ENCODE assay signal across 9 cellular contexts in the genomic region with DNA sequence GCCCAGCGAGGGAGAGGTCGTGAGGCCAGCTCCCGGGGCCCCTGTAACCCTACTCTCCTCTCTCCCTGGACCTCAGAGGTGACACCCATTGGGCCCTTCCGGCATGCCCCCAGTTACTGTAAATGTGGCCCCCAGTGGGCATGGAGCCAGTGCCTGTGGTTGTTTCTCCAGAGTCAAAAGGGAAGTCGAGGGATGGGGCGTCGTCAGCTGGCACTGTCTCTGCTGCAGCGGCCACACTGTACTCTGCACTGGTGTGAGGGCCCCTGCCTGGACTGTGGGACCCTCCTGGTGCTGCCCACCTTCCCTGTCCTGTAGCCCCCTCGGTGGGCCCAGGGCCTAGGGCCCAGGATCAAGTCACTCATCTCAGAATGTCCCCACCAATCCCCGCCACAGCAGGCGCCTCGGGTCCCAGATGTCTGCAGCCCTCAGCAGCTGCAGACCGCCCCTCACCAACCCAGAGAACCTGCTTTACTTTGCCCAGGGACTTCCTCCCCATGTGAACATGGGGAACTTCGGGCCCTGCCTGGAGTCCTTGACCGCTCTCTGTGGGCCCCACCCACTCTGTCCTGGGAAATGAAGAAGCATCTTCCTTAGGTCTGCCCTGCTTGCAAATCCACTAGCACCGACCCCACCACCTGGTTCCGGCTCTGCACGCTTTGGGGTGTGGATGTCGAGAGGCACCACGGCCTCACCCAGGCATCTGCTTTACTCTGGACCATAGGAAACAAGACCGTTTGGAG. TPM values are rescaled to one million over a fixed set of nuclear protein-coding genes. Genes with fewer than 3 reads are reported as not detected.
A peak's percentile ranks its signal among the peaks of the same experiment; 100 is the strongest.
DNase-seq lines count a peak whose midpoint lies in the region; ATAC-seq and TF ChIP-seq lines count a peak whose summit lies in the region.
"Had no signal": no experiment of that assay in that cellular context is flagged by ENCODE, and none has a peak within 500 bp of the region (broad histone marks: within the 10 kb centered on the region; RNA-seq: fewer than 3 reads in every experiment).

No MANE protein-coding gene starts in this region.

- no peak overlapping the region for H3K4me3 ChIP-seq in muscle layer of duodenum (ENCODE audit: low read depth in 1 of 2, low read length in 2 of 2)
- H3K4me3 ChIP-seq: PC-9 had no signal

- no peak for ATAC-seq in stimulated activated naive CD8-positive, alpha-beta T cell treated with anti-CD3 and anti-CD28 coated beads, Interleukin-15, Interleukin-2, amounts not matched to agents 100 U/mL and 50 U/mL, for 24 hours
- ATAC-seq in HG03460 (IDR thresholded peaks at IDR 0.05; ENCODE audit: unreplicated experiment) (no peak), HG03280 (IDR thresholded peaks at IDR 0.05; ENCODE audit: unreplicated experiment) (no peak)

- H3K36me3 ChIP-seq in muscle layer of duodenum (ENCODE audit: control insufficient read depth in 1 of 2, insufficient read depth in 2 of 2, low read length in 2 of 2) = no peaks in the 10 kb centered on the region

- no peaks in the 10 kb centered on the region for H3K27me3 Mint-ChIP-seq in stimulated activated naive CD8-positive, alpha-beta T cell treated with anti-CD3 and anti-CD28 coated beads, Interleukin-15, Interleukin-2, amounts not matched to agents 100 ng/mL and 50 ng/mL, for 24 hours
- no peaks in the 10 kb centered on the region for H3K27me3 Mint-ChIP-seq in MCF 10A (ENCODE audit: insufficient read depth, unreplicated experiment)

- peaks cover 55% of the 10 kb centered on the region for H3K4me1 Mint-ChIP-seq in stimulated activated naive CD8-positive, alpha-beta T cell treated with anti-CD3 and anti-CD28 coated beads, Interleukin-15, Interleukin-2, amounts not matched to agents 100 ng/mL and 50 ng/mL, for 24 hours (ENCODE audit: low read depth)
- H3K4me1 Mint-ChIP-seq in MCF 10A (ENCODE audit: insufficient read depth, unreplicated experiment) = peaks cover 9% of the 10 kb centered on the region

- POLR2A ChIA-PET in MCF 10A (lab: Yijun Ruan, JAX) = interaction anchor here (0.7 to 1.4 kb wide), 4 partner anchors 9 to 43 kb away, joined by 3 to 6 read pairs (median 4); no protein-coding TSS in a partner anchor

- H3K36me3 Mint-ChIP-seq in stimulated activated naive CD8-positive, alpha-beta T cell treated with anti-CD3 and anti-CD28 coated beads, Interleukin-15, Interleukin-2, amounts not matched to agents 100 ng/mL and 50 ng/mL, for 24 hours (ENCODE audit: low read depth) = no peaks in the 10 kb centered on the region
- peaks cover 4% of the 10 kb centered on the region for H3K36me3 Mint-ChIP-seq in MCF 10A (ENCODE audit: insufficient read depth, unreplicated experiment)

- TF ChIP-seq CTCF in MCF 10A (IDR thresholded peaks at IDR 0.05; ENCODE audit: unreplicated experiment) = no peak
- no peak for TF ChIP-seq CTCF in GM10266 (IDR thresholded peaks at IDR 0.05; ENCODE audit: control insufficient read depth, insufficient read depth, low read depth, missing control alignments)

- DNase-seq in stimulated activated naive CD8-positive, alpha-beta T cell treated with anti-CD3 and anti-CD28 coated beads, Interleukin-15, Interleukin-2, amounts not matched to agents 100 U/mL and 50 U/mL, for 24 hours = no peak
- no peak for DNase-seq in MCF 10A (ENCODE audit: unreplicated experiment)
- no peak for DNase-seq in GM10266 (ENCODE audit: extremely low spot score)
- DNase-seq in DMS 273 treated with DMSO at 0.1 percent for 48 hours (lab: John Stamatoyannopoulos, UW) = no peak

- peak overlapping the region; percentile 86 for H3K27ac Mint-ChIP-seq in stimulated activated naive CD8-positive, alpha-beta T cell treated with anti-CD3 and anti-CD28 coated beads, Interleukin-15, Interleukin-2, amounts not matched to agents 100 ng/mL and 50 ng/mL, for 24 hours
- H3K27ac Mint-ChIP-seq in MCF 10A (ENCODE audit: low read depth, unreplicated experiment) = peak overlapping the region; percentile 11

- no peak overlapping the region for H3K4me3 Mint-ChIP-seq in stimulated activated naive CD8-positive, alpha-beta T cell treated with anti-CD3 and anti-CD28 coated beads, Interleukin-15, Interleukin-2, amounts not matched to agents 100 ng/mL and 50 ng/mL, for 24 hours
- peak overlapping the region; percentile 15 for H3K4me3 Mint-ChIP-seq in MCF 10A (ENCODE audit: unreplicated experiment)

- peaks cover 16 to 17% of the 10 kb centered on the region in 2 donors for H3K4me1 ChIP-seq in muscle layer of duodenum (ENCODE audit: control insufficient read depth in 1 of 2, insufficient read depth in 2 of 2, low read length in 2 of 2)

- CTCF ChIA-PET in MCF 10A (lab: Yijun Ruan, JAX) = interaction anchor here (0.8 to 1.6 kb wide), 2 partner anchors 18 to 65 kb away, joined by 4 to 6 read pairs; no protein-coding TSS in a partner anchor

- H3K9me3 ChIP-seq in muscle layer of duodenum (ENCODE audit: control insufficient read depth in 1 of 2, low read length in 2 of 2) = no peaks in the 10 kb centered on the region

- BruUV-seq in MCF 10A (replicated peaks; lab: Mats Ljungman, UMichigan) = no TSS peak

- H3K27me3 ChIP-seq in muscle layer of duodenum (ENCODE audit: low read depth, low read length) = no peaks in the 10 kb centered on the region

- intact Hi-C loops in MCF 10A (cut with micrococcal nuclease) = no loop called here

- H3K27ac ChIP-seq in muscle layer of duodenum (ENCODE audit: low read length) = peak overlapping the region; percentile 45

- H3K9me3 Mint-ChIP-seq in stimulated activated naive CD8-positive, alpha-beta T cell treated with anti-CD3 and anti-CD28 coated beads, Interleukin-15, Interleukin-2, amounts not matched to agents 100 ng/mL and 50 ng/mL, for 24 hours = no peaks in the 10 kb centered on the region
- no peaks in the 10 kb centered on the region for H3K9me3 Mint-ChIP-seq in MCF 10A (ENCODE audit: unreplicated experiment)

RNA-seq across cellular contexts. Expression of a gene that starts 23.7 kb away (rescaled TPM):
- total RNA-seq in MCF 10A (2022) = 0.22 TPM in 1 of 2 replicates, not detected in the other
